14 cellular contexts compared by ENCODE assay signal in genomic region chr2:108605947-108606346, GRCh38.
A peak's percentile ranks its signal among the peaks of the same experiment; 100 is the strongest.
DNase-seq lines count a peak whose midpoint lies in the region; ATAC-seq and TF ChIP-seq lines count a peak whose summit lies in the region.
"Had no signal": no experiment of that assay in that cellular context is flagged by ENCODE, and none has a peak within 500 bp of the region (broad histone marks: within the 10 kb centered on the region; RNA-seq: fewer than 3 reads in every experiment).

No MANE protein-coding gene starts in this region.

- CTCF ChIA-PET in CD8-positive, alpha-beta T cell (lab: Charles Lee), result interaction anchor here (1.2 to 6.0 kb wide), 10 partner anchors 11 to 905 kb away, joined by 3 to 116 read pairs (median 4); no protein-coding TSS in a partner anchor

- DNase-seq in brain microvascular endothelial cell (no peak), UCSD-AML1 (lab: John Stamatoyannopoulos, UW; ENCODE audit: unreplicated experiment) (no peak)
- DNase-seq in stimulated activated CD4-positive, alpha-beta T cell treated with anti-CD3 and anti-CD28 coated beads, Interleukin-15, amount 100 ng/mL, for 24 hours, result no peak
- DNase-seq in CD8-positive, alpha-beta T cell, result no peak
- DNase-seq: activated CD8-positive, alpha-beta memory T cell treated with anti-CD3 and anti-CD28 coated beads, Interleukin-2, amount 50 U/mL, for 4 hours; CD8-positive, alpha-beta memory T cell; NCI-H2227 treated with DMSO at 0.1 percent for 48 hours had no signal

- no peak overlapping the region for H3K27ac ChIP-seq in KMS-11
- no peak overlapping the region for H3K27ac ChIP-seq in brain microvascular endothelial cell
- H3K27ac ChIP-seq in CD8-positive, alpha-beta T cell (ENCODE audit: low read depth, low read length), result no peak overlapping the region
- H3K27ac ChIP-seq: vagina had no signal

- H3K27me3 Mint-ChIP-seq in CD8-positive, alpha-beta T cell (ENCODE audit: low read depth), result no peaks in the 10 kb centered on the region
- H3K27me3 Mint-ChIP-seq: CD8-positive, alpha-beta memory T cell had no signal

- no peaks in the 10 kb centered on the region for H3K9me3 Mint-ChIP-seq in CD8-positive, alpha-beta T cell
- H3K9me3 Mint-ChIP-seq: CD8-positive, alpha-beta memory T cell; IgD-negative memory B cell had no signal

- peaks cover 2% of the 10 kb centered on the region; the same call in 1 of the 2 replicates for H3K79me2 ChIP-seq in KMS-11 (ENCODE audit: insufficient read depth, low read depth)

- H3K4me3 ChIP-seq in KMS-11 (IDR thresholded peaks at IDR 0.05; ENCODE audit: insufficient read depth, low read depth, low read length), result no peak overlapping the region
- H3K4me3 ChIP-seq in brain microvascular endothelial cell (ENCODE audit: low read depth, low read length), result no peak overlapping the region
- H3K4me3 ChIP-seq in CD8-positive, alpha-beta T cell (ENCODE audit: low read depth, low read length), result no peak overlapping the region
- H3K4me3 ChIP-seq: cardiac muscle cell, vagina had no signal

- ATAC-seq in GM18498 (IDR thresholded peaks at IDR 0.05; ENCODE audit: unreplicated experiment) (peak; percentile 54), GM19043 (IDR thresholded peaks at IDR 0.05; ENCODE audit: low read depth, unreplicated experiment) (peak; percentile 45), HG02852 (IDR thresholded peaks at IDR 0.05; ENCODE audit: unreplicated experiment) (peak; percentile 69)
- no peak for ATAC-seq in CD8-positive, alpha-beta T cell

- H2AFZ ChIP-seq in KMS-11 (ENCODE audit: low read depth), result no peak overlapping the region

- TF ChIP-seq CTCF in KMS-11 (conservative IDR thresholded peaks at IDR 0.05; ENCODE audit: low read depth, low read length) (no peak), brain microvascular endothelial cell (IDR thresholded peaks at IDR 0.05; ENCODE audit: low read depth, low read length, missing control alignments) (no peak)
- TF ChIP-seq CTCF in CD8-positive, alpha-beta T cell (IDR thresholded peaks at IDR 0.05), result no peak

- no peak overlapping the region for H3K27ac Mint-ChIP-seq in CD8-positive, alpha-beta T cell
- H3K27ac Mint-ChIP-seq: IgD-negative memory B cell had no signal

- H3K4me1 ChIP-seq in KMS-11 (ENCODE audit: low read depth, poor library complexity, severe bottlenecking), result peaks cover 38% of the 10 kb centered on the region
- H3K4me1 ChIP-seq in CD8-positive, alpha-beta T cell (ENCODE audit: insufficient read depth, low read length), result no peaks in the 10 kb centered on the region

- POLR2A ChIA-PET in CD8-positive, alpha-beta T cell (lab: Charles Lee), result no interaction called here

- no peaks in the 10 kb centered on the region for H4K20me1 ChIP-seq in KMS-11 (ENCODE audit: insufficient read depth)

- H3K27me3 ChIP-seq in KMS-11 (ENCODE audit: insufficient read depth, low read depth) (no peaks in the 10 kb centered on the region), brain microvascular endothelial cell (replicated peaks) (no peaks in the 10 kb centered on the region)
- H3K27me3 ChIP-seq in CD8-positive, alpha-beta T cell (ENCODE audit: insufficient read depth, low read length), result no peaks in the 10 kb centered on the region
- H3K27me3 ChIP-seq: cardiac muscle cell, vagina had no signal

- no peak overlapping the region for H3K4me3 Mint-ChIP-seq in CD8-positive, alpha-beta T cell
- H3K4me3 Mint-ChIP-seq: CD8-positive, alpha-beta memory T cell; IgD-negative memory B cell had no signal

- no peaks in the 10 kb centered on the region for H3K9me3 ChIP-seq in CD8-positive, alpha-beta T cell (ENCODE audit: low read length)
- H3K9me3 ChIP-seq: vagina had no signal

- peaks cover 18% of the 10 kb centered on the region for H3K4me1 Mint-ChIP-seq in CD8-positive, alpha-beta T cell (ENCODE audit: low read depth)

- H3K36me3 Mint-ChIP-seq in CD8-positive, alpha-beta T cell, result no peaks in the 10 kb centered on the region

- no peak overlapping the region for H3K9ac ChIP-seq in KMS-11

- 0 out of 2 replicates have a peak overlapping the region, but pooled peaks have one; percentile 21 for H3K4me2 ChIP-seq in KMS-11

- intact Hi-C loops in CD8-positive, alpha-beta T cell (cut with DNase I, micrococcal nuclease), result loop anchor here in 1 of 2 experiments (5.0 kb wide), 1 partner anchor 111 kb away; the partner anchor contains the start of gene RANBP2

- H3K36me3 ChIP-seq in KMS-11 (ENCODE audit: insufficient read depth), result no peaks in the 10 kb centered on the region
- no peaks in the 10 kb centered on the region for H3K36me3 ChIP-seq in brain microvascular endothelial cell (replicated peaks)
- H3K36me3 ChIP-seq in CD8-positive, alpha-beta T cell (ENCODE audit: insufficient read depth, low read length), result no peaks in the 10 kb centered on the region
- H3K36me3 ChIP-seq: cardiac muscle cell, vagina had no signal

- in situ Hi-C loops in brain microvascular endothelial cell (cut with HindIII; ENCODE audit: low pct_ligation_motif_present, low sequenced_read_pairs), result no loop called here
